Comparison of ENCODE assay signal across 27 cellular contexts in genomic region chr9:117677578-117677977, GRCh38. TPM values are rescaled to one million over a fixed set of nuclear protein-coding genes. Genes with fewer than 3 reads are reported as not detected.
DNase-seq lines count a peak whose midpoint lies in the region; ATAC-seq and TF ChIP-seq lines count a peak whose summit lies in the region.
"Had no signal": no experiment of that assay in that cellular context is flagged by ENCODE, and none has a peak within 500 bp of the region (broad histone marks: within the 10 kb centered on the region; RNA-seq: fewer than 3 reads in every experiment).

No MANE protein-coding gene starts in this region.

- no peaks in the 10 kb centered on the region for H3K4me1 Mint-ChIP-seq in stimulated activated effector memory CD8-positive, alpha-beta T cell treated with anti-CD3 and anti-CD28 coated beads, Interleukin-12 subunit alpha, Interleukin-12 subunit beta, amount 100 ng/mL, for 72 hours

- H3K4me1 ChIP-seq in heart right ventricle = peaks cover 0 to 43% (median 14%) of the 10 kb centered on the region in 9 donors
- H3K4me1 ChIP-seq: esophagus squamous epithelium, vagina had no signal

- H3K9me3 ChIP-seq in heart right ventricle = peaks cover 0 to 11% (median 0%) of the 10 kb centered on the region in 11 donors
- H3K9me3 ChIP-seq: esophagus squamous epithelium, vagina had no signal

- intact Hi-C loops in heart right ventricle (cut with DNase I) = no loop called here
- intact Hi-C loops in left cardiac atrium (cut with DNase I) = no loop called here

- H3K36me3 Mint-ChIP-seq in stimulated activated effector memory CD8-positive, alpha-beta T cell treated with anti-CD3 and anti-CD28 coated beads, Interleukin-12 subunit alpha, Interleukin-12 subunit beta, amount 100 ng/mL, for 72 hours = no peaks in the 10 kb centered on the region
- H3K36me3 Mint-ChIP-seq: activated naive CD8-positive, alpha-beta T cell had no signal

- H3K27me3 ChIP-seq in heart right ventricle = no peaks in the 10 kb centered on the region
- H3K27me3 ChIP-seq: esophagus squamous epithelium, vagina had no signal

- no peaks in the 10 kb centered on the region for H3K36me3 ChIP-seq in heart right ventricle
- H3K36me3 ChIP-seq: esophagus squamous epithelium, vagina had no signal

- in situ Hi-C loops in astrocyte of the spinal cord (cut with HindIII; ENCODE audit: low sequenced_read_pairs) = no loop called here

- H3K4me3 ChIP-seq in heart right ventricle (no peak overlapping the region), astrocyte of the spinal cord (ENCODE audit: low read depth, low read length) (no peak overlapping the region)
- H3K4me3 ChIP-seq: esophagus squamous epithelium, vagina had no signal

- DNase-seq in heart right ventricle (no peak), left cardiac atrium (no peak), astrocyte of the spinal cord (ENCODE audit: low read depth, low spot score) (peak; percentile 10), pulmonary artery endothelial cell (ENCODE audit: low read depth, low spot score) (peak; percentile 51)
- DNase-seq in stimulated activated naive CD8-positive, alpha-beta T cell treated with anti-CD3 and anti-CD28 coated beads, Interleukin-15, Interleukin-2, amounts not matched to agents 100 U/mL and 50 U/mL, for 24 hours = no peak
- DNase-seq in stimulated activated effector memory CD8-positive, alpha-beta T cell treated with anti-CD3 and anti-CD28 coated beads, Interleukin-12 subunit alpha, Interleukin-12 subunit beta, amount 100 ng/mL, for 72 hours (ENCODE audit: low spot score in 2 of 2) = no peak
- DNase-seq: activated CD4-positive, alpha-beta T cell treated with anti-CD3 and anti-CD28 coated beads for 1 hour; activated T-cell treated with anti-CD3 and anti-CD28 coated beads for 4 hours; anterior cingulate cortex; cortex of kidney; endodermal cell; esophagus squamous epithelium; hippocampal formation; NCI-H1092; NCI-H187 treated with DMSO at 0.1 percent for 48 hours; NCI-H526; RPMI8226; stimulated activated CD4-positive, alpha-beta T cell treated with anti-CD3 and anti-CD28 coated beads, Interleukin-4, amount 100 ng/mL, for 24 hours had no signal

- no peaks in the 10 kb centered on the region for H3K9me3 Mint-ChIP-seq in stimulated activated effector memory CD8-positive, alpha-beta T cell treated with anti-CD3 and anti-CD28 coated beads, Interleukin-12 subunit alpha, Interleukin-12 subunit beta, amount 100 ng/mL, for 72 hours

- ATAC-seq in heart right ventricle = peak in 5 of 8 donors; percentile 29 to 72 (median 67)
- no peak for ATAC-seq in left cardiac atrium
- peak; percentile 43 for ATAC-seq in HG03196 (IDR thresholded peaks at IDR 0.05; ENCODE audit: unreplicated experiment)
- ATAC-seq in HG03439 (IDR thresholded peaks at IDR 0.05; ENCODE audit: unreplicated experiment) = no peak
- no peak for ATAC-seq in stimulated activated naive CD8-positive, alpha-beta T cell treated with anti-CD3 and anti-CD28 coated beads, Interleukin-15, Interleukin-2, amounts not matched to agents 100 U/mL and 50 U/mL, for 24 hours
- no peak for ATAC-seq in stimulated activated effector memory CD8-positive, alpha-beta T cell treated with anti-CD3 and anti-CD28 coated beads, Interleukin-12 subunit alpha, Interleukin-12 subunit beta, amount 100 ng/mL, for 72 hours
- ATAC-seq: sciatic nerve; stimulated activated memory B cell treated with anti-CD40 and anti-IgM and Interleukin-4, amounts not matched to agents 10 μg/mL and 1 μg/mL and 100 μg/mL, for 72 hours had no signal

- TF ChIP-seq CTCF in heart right ventricle (IDR thresholded peaks at IDR 0.05) (peak in 4 of 9 donors; percentile 14 to 39 (median 21)), astrocyte of the spinal cord (IDR thresholded peaks at IDR 0.05; ENCODE audit: low read depth, low read length) (no peak)

- H3K27ac Mint-ChIP-seq in stimulated activated effector memory CD8-positive, alpha-beta T cell treated with anti-CD3 and anti-CD28 coated beads, Interleukin-12 subunit alpha, Interleukin-12 subunit beta, amount 100 ng/mL, for 72 hours = no peak overlapping the region
- H3K27ac Mint-ChIP-seq: activated naive CD8-positive, alpha-beta T cell; endodermal cell; stimulated activated memory B cell treated with anti-CD40 and anti-IgM and Interleukin-4, amounts not matched to agents 10 μg/mL and 1 μg/mL and 100 μg/mL, for 72 hours; T-helper 1 cell treated with Interleukin-12 subunit alpha and Interleukin-12 subunit beta and Interleukin-4 antibody, amounts not matched to agents 30 μg/mL and 1 μg/mL, for 36 hours had no signal

- no peak overlapping the region for H3K4me3 Mint-ChIP-seq in stimulated activated effector memory CD8-positive, alpha-beta T cell treated with anti-CD3 and anti-CD28 coated beads, Interleukin-12 subunit alpha, Interleukin-12 subunit beta, amount 100 ng/mL, for 72 hours
- H3K4me3 Mint-ChIP-seq: activated naive CD8-positive, alpha-beta T cell; endodermal cell; stimulated activated memory B cell treated with anti-CD40 and anti-IgM and Interleukin-4, amounts not matched to agents 10 μg/mL and 1 μg/mL and 100 μg/mL, for 72 hours; T-helper 1 cell treated with Interleukin-12 subunit alpha and Interleukin-12 subunit beta and Interleukin-4 antibody, amounts not matched to agents 30 μg/mL and 1 μg/mL, for 36 hours had no signal

- H3K27ac ChIP-seq in heart right ventricle = peak overlapping the region in 2 of 10 donors; percentile 65 to 79
- H3K27ac ChIP-seq: 22Rv1, esophagus squamous epithelium, vagina had no signal

RNA-seq across cellular contexts. Expression of gene TLR4, which starts 26.6 kb away (rescaled TPM):
- total RNA-seq in heart right ventricle (10 to 100 TPM in 7 of 10 donors, 1 to 10 TPM in 3; 6.5 to 24.7 (median 11.6) TPM), left cardiac atrium (10 to 100 TPM; 19.8 to 22.6 TPM), pulmonary artery endothelial cell (51.7 and 123 TPM in 2 replicates)
- polyA plus RNA-seq in heart right ventricle = 1 to 10 TPM; 2.3 to 3.6 TPM
- total RNA-seq: G401 had no signal

Comparison
In these comparisons a context has a peak if more than half of its experiments do, and no peak if none do; other contexts are left out.
1. ATAC-seq: peak in heart right ventricle (5 of 8) and HG03196 (single experiment); none in left cardiac atrium (0 of 2), HG03439 (single experiment), stimulated activated naive CD8-positive, alpha-beta T cell treated with anti-CD3 and anti-CD28 coated beads, Interleukin-15, Interleukin-2, amounts not matched to agents 100 U/mL and 50 U/mL, for 24 hours (single experiment) and stimulated activated effector memory CD8-positive, alpha-beta T cell treated with anti-CD3 and anti-CD28 coated beads, Interleukin-12 subunit alpha, Interleukin-12 subunit beta, amount 100 ng/mL, for 72 hours (single experiment).
2. DNase-seq: peak in astrocyte of the spinal cord (single experiment) and pulmonary artery endothelial cell (single experiment); none in heart right ventricle (0 of 2), left cardiac atrium (single experiment), stimulated activated naive CD8-positive, alpha-beta T cell treated with anti-CD3 and anti-CD28 coated beads, Interleukin-15, Interleukin-2, amounts not matched to agents 100 U/mL and 50 U/mL, for 24 hours (single experiment) and stimulated activated effector memory CD8-positive, alpha-beta T cell treated with anti-CD3 and anti-CD28 coated beads, Interleukin-12 subunit alpha, Interleukin-12 subunit beta, amount 100 ng/mL, for 72 hours (0 of 2).